In the genomic region with DNA sequence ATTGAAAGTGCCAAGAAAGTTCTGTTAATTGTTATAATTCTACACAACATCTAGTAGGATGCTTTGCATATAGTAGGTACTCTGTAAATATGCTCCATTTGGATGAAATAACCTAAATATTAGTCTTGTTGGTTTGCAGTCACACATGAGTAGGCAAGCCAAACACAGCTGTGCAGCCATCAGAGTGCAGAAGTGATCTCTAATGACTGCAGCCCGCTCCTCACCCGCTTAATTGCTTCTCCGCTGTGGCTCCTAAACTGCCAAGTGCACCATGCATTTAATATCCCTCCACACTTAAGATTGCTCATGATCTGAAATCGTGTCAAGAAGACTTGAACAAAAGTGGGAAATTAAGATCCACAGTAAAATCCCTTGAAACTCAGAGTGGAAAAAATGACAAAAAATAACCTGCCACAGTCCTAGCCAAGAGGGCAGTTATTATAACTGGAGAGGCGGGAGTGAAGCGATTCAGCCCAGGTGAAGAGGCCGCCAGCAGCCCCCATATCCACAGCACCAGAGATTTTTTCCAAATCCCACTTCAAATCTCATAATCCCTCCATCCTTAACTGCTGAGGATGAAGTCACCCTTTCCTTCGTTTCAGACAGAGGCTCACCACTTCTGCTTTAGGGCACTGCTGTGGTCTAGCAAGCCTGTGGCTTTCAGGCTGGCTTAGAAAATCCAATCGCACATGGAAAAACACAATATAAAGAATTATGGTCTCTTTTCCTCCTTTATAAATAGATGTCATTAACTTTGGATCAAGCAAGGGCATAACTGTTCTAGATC, we compare ENCODE assay signal across 14 cellular contexts.
A peak's percentile ranks its signal among the peaks of the same experiment; 100 is the strongest.
DNase-seq lines count a peak whose midpoint lies in the region; TF ChIP-seq lines count a peak whose summit lies in the region.
"Had no signal": no experiment of that assay in that cellular context is flagged by ENCODE, and none has a peak within 500 bp of the region (broad histone marks: within the 10 kb centered on the region; RNA-seq: fewer than 3 reads in every experiment).

No MANE protein-coding gene starts in this region.

- POLR2A ChIA-PET in activated CD4-positive, alpha-beta memory T cell treated with anti-CD3 and anti-CD28 coated beads for 36 hours (lab: Charles Lee): no interaction called here

- no peaks in the 10 kb centered on the region for H3K27me3 ChIP-seq in hepatocyte
- no peaks in the 10 kb centered on the region for H3K27me3 ChIP-seq in thyroid gland

- no peak overlapping the region for H2AFZ ChIP-seq in hepatocyte
- H2AFZ ChIP-seq: PC-9 had no signal

- 68% methylated on average over 9 of the region's 9 CpGs for WGBS in hepatocyte (ENCODE audit: low lambda C conversion rate, missing lambda C conversion rate)
- 74% methylated on average over 9 of the region's 9 CpGs for WGBS in thyroid gland, 2 donors

- no peak overlapping the region for H3K27ac Mint-ChIP-seq in activated CD4-positive, alpha-beta memory T cell treated with anti-CD3 and anti-CD28 coated beads for 36 hours
- H3K27ac Mint-ChIP-seq: activated naive CD8-positive, alpha-beta T cell treated with anti-CD3 and anti-CD28 coated beads, Interleukin-2, amount 50 U/mL, for 24 hours had no signal

- no peaks in the 10 kb centered on the region for H3K36me3 Mint-ChIP-seq in activated CD4-positive, alpha-beta memory T cell treated with anti-CD3 and anti-CD28 coated beads for 36 hours

- peaks cover 13% of the 10 kb centered on the region for H3K27me3 Mint-ChIP-seq in activated CD4-positive, alpha-beta memory T cell treated with anti-CD3 and anti-CD28 coated beads for 36 hours

- intact Hi-C loops in posterior cingulate gyrus (cut with DNase I) (no loop called here), thyroid gland (cut with DNase I) (no loop called here)
- intact Hi-C loops in activated CD4-positive, alpha-beta memory T cell treated with anti-CD3 and anti-CD28 coated beads for 36 hours (cut with micrococcal nuclease): no loop called here

- CTCF ChIA-PET in activated CD4-positive, alpha-beta memory T cell treated with anti-CD3 and anti-CD28 coated beads for 36 hours (lab: Charles Lee): no interaction called here

- H3K4me1 Mint-ChIP-seq in activated CD4-positive, alpha-beta memory T cell treated with anti-CD3 and anti-CD28 coated beads for 36 hours (ENCODE audit: low read depth): no peaks in the 10 kb centered on the region
- H3K4me1 Mint-ChIP-seq: central memory CD8-positive, alpha-beta T cell had no signal

- H3K9me2 ChIP-seq in hepatocyte (replicated peaks; ENCODE audit: insufficient read depth): no peaks in the 10 kb centered on the region

- no peaks in the 10 kb centered on the region for H3K36me3 ChIP-seq in hepatocyte (replicated peaks; ENCODE audit: insufficient read depth, low read depth)
- no peaks in the 10 kb centered on the region for H3K36me3 ChIP-seq in thyroid gland
- H3K36me3 ChIP-seq: thoracic aorta had no signal

- TF ChIP-seq POLR2A in thyroid gland (IDR thresholded peaks at IDR 0.05): no peak

- H3K27ac ChIP-seq in hepatocyte (peak overlapping the region; percentile 22), thyroid gland (no peak overlapping the region)
- H3K27ac ChIP-seq: PC-9, thoracic aorta had no signal

- no peaks in the 10 kb centered on the region for H4K20me1 ChIP-seq in hepatocyte (ENCODE audit: insufficient read depth, poor library complexity, severe bottlenecking)

- H3K9me3 ChIP-seq in hepatocyte (ENCODE audit: low read depth) (no peaks in the 10 kb centered on the region), thyroid gland (no peaks in the 10 kb centered on the region)
- H3K9me3 ChIP-seq: thoracic aorta had no signal

- no peak overlapping the region for H3K4me3 Mint-ChIP-seq in activated CD4-positive, alpha-beta memory T cell treated with anti-CD3 and anti-CD28 coated beads for 36 hours
- H3K4me3 Mint-ChIP-seq: activated naive CD8-positive, alpha-beta T cell treated with anti-CD3 and anti-CD28 coated beads, Interleukin-2, amount 50 U/mL, for 24 hours; central memory CD8-positive, alpha-beta T cell had no signal

- no peaks in the 10 kb centered on the region for H3K79me2 ChIP-seq in hepatocyte

- no peaks in the 10 kb centered on the region for H3K9me3 Mint-ChIP-seq in activated CD4-positive, alpha-beta memory T cell treated with anti-CD3 and anti-CD28 coated beads for 36 hours
- H3K9me3 Mint-ChIP-seq: activated naive CD8-positive, alpha-beta T cell treated with anti-CD3 and anti-CD28 coated beads, Interleukin-2, amount 50 U/mL, for 24 hours; central memory CD8-positive, alpha-beta T cell had no signal

- DNase-seq in DMS79 treated with DMSO at 0.1 percent for 48 hours (lab: John Stamatoyannopoulos, UW) (peak; percentile 100), NCI-H1436 treated with DMSO at 0.1 percent for 48 hours (lab: John Stamatoyannopoulos, UW) (peak; percentile 89), NCI-H510A (lab: John Stamatoyannopoulos, UW) (peak; percentile 57), hepatocyte (ENCODE audit: low spot score) (no peak), cerebellar cortex (ENCODE audit: low spot score) (no peak), posterior cingulate gyrus (no peak), thyroid gland (no peak)
- DNase-seq in activated CD4-positive, alpha-beta memory T cell treated with anti-CD3 and anti-CD28 coated beads for 36 hours: no peak
- DNase-seq: activated CD4-positive, alpha-beta T cell treated with anti-CD3 and anti-CD28 coated beads for 1 hour; activated naive CD8-positive, alpha-beta T cell treated with anti-CD3 and anti-CD28 coated beads, Interleukin-2, amount 50 U/mL, for 24 hours; PC-9; T-helper 1 cell had no signal

- H3K4me3 ChIP-seq in hepatocyte: no peak overlapping the region
- no peak overlapping the region for H3K4me3 ChIP-seq in thyroid gland (replicated peaks in 1 of 3)
- H3K4me3 ChIP-seq: PC-9, thoracic aorta had no signal

- peaks cover 7% of the 10 kb centered on the region for H3K4me1 ChIP-seq in hepatocyte (ENCODE audit: insufficient read depth)
- H3K4me1 ChIP-seq in thyroid gland: no peaks in the 10 kb centered on the region

- no peak for TF ChIP-seq CTCF in hepatocyte (IDR thresholded peaks at IDR 0.05; ENCODE audit: poor library complexity)
- TF ChIP-seq CTCF in thyroid gland (IDR thresholded peaks at IDR 0.05): no peak

- H3K4me2 ChIP-seq in hepatocyte: no peak overlapping the region
- H3K4me2 ChIP-seq: PC-9 had no signal

Comparison
In these comparisons a context has a peak if more than half of its experiments do, and no peak if none do; other contexts are left out.
1. DNase-seq: peak in DMS79 treated with DMSO at 0.1 percent for 48 hours (single experiment), NCI-H1436 treated with DMSO at 0.1 percent for 48 hours (single experiment) and NCI-H510A (single experiment); none in hepatocyte (single experiment), cerebellar cortex (single experiment), posterior cingulate gyrus (0 of 10), thyroid gland (0 of 2) and activated CD4-positive, alpha-beta memory T cell treated with anti-CD3 and anti-CD28 coated beads for 36 hours (single experiment).